Comparison of ENCODE assay signal across 8 cellular contexts in the genomic region with DNA sequence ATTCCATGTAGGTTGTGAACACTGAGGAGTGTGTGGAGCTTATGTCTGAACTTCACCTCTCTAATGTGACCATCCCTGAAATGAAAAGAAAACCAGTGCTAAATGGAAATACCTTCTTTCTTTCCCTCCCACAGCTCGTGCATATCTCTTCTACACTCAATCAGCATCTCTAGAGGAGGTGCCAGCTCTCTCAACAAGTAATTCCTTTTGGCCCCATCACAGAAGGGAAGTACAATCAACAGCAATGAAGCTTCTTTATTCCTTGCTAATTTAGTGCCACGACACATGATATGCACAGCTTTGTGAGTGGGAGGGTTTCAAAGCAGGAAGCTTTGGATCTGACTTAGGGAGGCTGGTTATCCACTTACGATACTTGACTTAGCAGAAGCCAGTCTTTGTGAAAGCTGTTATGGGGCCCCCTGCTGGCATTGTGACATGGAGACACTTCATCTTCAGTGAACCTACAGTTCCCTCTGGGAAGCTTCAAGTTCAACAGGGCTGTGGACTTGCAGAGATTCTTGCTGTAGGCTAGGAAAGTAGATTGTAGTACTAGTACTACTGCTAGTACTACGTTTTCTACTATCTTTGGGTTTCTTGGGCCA.
DNase-seq lines count a peak whose midpoint lies in the region; ATAC-seq and TF ChIP-seq lines count a peak whose summit lies in the region.

No MANE protein-coding gene starts in this region.

- peak; percentile 47 for DNase-seq in EL
- DNase-seq in NCI-H82 treated with DMSO at 0.1 percent for 48 hours (lab: John Stamatoyannopoulos, UW; ENCODE audit: unreplicated experiment) = peak; percentile 35
- DNase-seq in activated naive CD8-positive, alpha-beta T cell treated with anti-CD3 and anti-CD28 coated beads, Interleukin-2, amount 50 U/mL, for 24 hours = peak; percentile 33
- DNase-seq in hepatocyte (ENCODE audit: low spot score) = peak; percentile 71
- DNase-seq in stimulated activated CD4-positive, alpha-beta T cell treated with anti-CD3 and anti-CD28 coated beads, Interleukin-15, amount 100 ng/mL, for 24 hours = peak; percentile 61
- DNase-seq in effector memory CD8-positive, alpha-beta T cell = no peak
- no peak for DNase-seq in GOT3 (lab: John Stamatoyannopoulos, UW)

- H3K4me3 ChIP-seq in hepatocyte = no peak overlapping the region

- no peaks in the 10 kb centered on the region for H3K4me1 ChIP-seq in hepatocyte (ENCODE audit: insufficient read depth)

- H3K36me3 Mint-ChIP-seq in activated naive CD8-positive, alpha-beta T cell treated with anti-CD3 and anti-CD28 coated beads, Interleukin-2, amount 50 U/mL, for 24 hours (ENCODE audit: low read depth) = no peaks in the 10 kb centered on the region
- H3K36me3 Mint-ChIP-seq in effector memory CD8-positive, alpha-beta T cell (ENCODE audit: insufficient read depth) = no peaks in the 10 kb centered on the region

- 52% methylated on average over 4 of the region's 4 CpGs for WGBS in hepatocyte (ENCODE audit: low lambda C conversion rate, missing lambda C conversion rate)

- ATAC-seq in HG02678 (IDR thresholded peaks at IDR 0.05; ENCODE audit: unreplicated experiment) = peak; percentile 57
- ATAC-seq in activated naive CD8-positive, alpha-beta T cell treated with anti-CD3 and anti-CD28 coated beads, Interleukin-2, amount 50 U/mL, for 24 hours = no peak
- no peak for ATAC-seq in effector memory CD8-positive, alpha-beta T cell (replicated peaks)

- H3K27ac Mint-ChIP-seq in activated naive CD8-positive, alpha-beta T cell treated with anti-CD3 and anti-CD28 coated beads, Interleukin-2, amount 50 U/mL, for 24 hours = no peak overlapping the region
- H3K27ac Mint-ChIP-seq in effector memory CD8-positive, alpha-beta T cell = no peak overlapping the region

- H4K20me1 ChIP-seq in hepatocyte (ENCODE audit: insufficient read depth, poor library complexity, severe bottlenecking) = no peaks in the 10 kb centered on the region

- no peaks in the 10 kb centered on the region for H3K9me2 ChIP-seq in hepatocyte (replicated peaks; ENCODE audit: insufficient read depth)

- H3K27me3 ChIP-seq in hepatocyte = no peaks in the 10 kb centered on the region

- no peak overlapping the region for H2AFZ ChIP-seq in hepatocyte

- no peaks in the 10 kb centered on the region for H3K9me3 Mint-ChIP-seq in activated naive CD8-positive, alpha-beta T cell treated with anti-CD3 and anti-CD28 coated beads, Interleukin-2, amount 50 U/mL, for 24 hours
- H3K9me3 Mint-ChIP-seq in effector memory CD8-positive, alpha-beta T cell = no peaks in the 10 kb centered on the region

- TF ChIP-seq CTCF in hepatocyte (IDR thresholded peaks at IDR 0.05; ENCODE audit: poor library complexity) = peak; percentile 60

- H3K27ac ChIP-seq in hepatocyte = no peak overlapping the region

- no peak overlapping the region for H3K4me2 ChIP-seq in hepatocyte

- H3K36me3 ChIP-seq in hepatocyte (replicated peaks; ENCODE audit: insufficient read depth, low read depth) = no peaks in the 10 kb centered on the region

- no peaks in the 10 kb centered on the region for H3K79me2 ChIP-seq in hepatocyte

- no peaks in the 10 kb centered on the region for H3K4me1 Mint-ChIP-seq in activated naive CD8-positive, alpha-beta T cell treated with anti-CD3 and anti-CD28 coated beads, Interleukin-2, amount 50 U/mL, for 24 hours
- no peaks in the 10 kb centered on the region for H3K4me1 Mint-ChIP-seq in effector memory CD8-positive, alpha-beta T cell (ENCODE audit: low read depth in 2 of 2)

- no peak overlapping the region for H3K4me3 Mint-ChIP-seq in activated naive CD8-positive, alpha-beta T cell treated with anti-CD3 and anti-CD28 coated beads, Interleukin-2, amount 50 U/mL, for 24 hours
- no peak overlapping the region for H3K4me3 Mint-ChIP-seq in effector memory CD8-positive, alpha-beta T cell

- peaks cover 7% of the 10 kb centered on the region for H3K27me3 Mint-ChIP-seq in activated naive CD8-positive, alpha-beta T cell treated with anti-CD3 and anti-CD28 coated beads, Interleukin-2, amount 50 U/mL, for 24 hours
- H3K27me3 Mint-ChIP-seq in effector memory CD8-positive, alpha-beta T cell = peaks cover 17 to 20% of the 10 kb centered on the region in 2 donors

- H3K9me3 ChIP-seq in hepatocyte (ENCODE audit: low read depth) = no peaks in the 10 kb centered on the region

Comparison
In these comparisons a context has a peak if more than half of its experiments do, and no peak if none do; other contexts are left out.
1. DNase-seq: peak in EL (single experiment), NCI-H82 treated with DMSO at 0.1 percent for 48 hours (single experiment), activated naive CD8-positive, alpha-beta T cell treated with anti-CD3 and anti-CD28 coated beads, Interleukin-2, amount 50 U/mL, for 24 hours (single experiment), hepatocyte (single experiment) and stimulated activated CD4-positive, alpha-beta T cell treated with anti-CD3 and anti-CD28 coated beads, Interleukin-15, amount 100 ng/mL, for 24 hours (single experiment); none in effector memory CD8-positive, alpha-beta T cell (0 of 3) and GOT3 (single experiment).